8 cellular contexts compared by ENCODE assay signal in the genomic region with DNA sequence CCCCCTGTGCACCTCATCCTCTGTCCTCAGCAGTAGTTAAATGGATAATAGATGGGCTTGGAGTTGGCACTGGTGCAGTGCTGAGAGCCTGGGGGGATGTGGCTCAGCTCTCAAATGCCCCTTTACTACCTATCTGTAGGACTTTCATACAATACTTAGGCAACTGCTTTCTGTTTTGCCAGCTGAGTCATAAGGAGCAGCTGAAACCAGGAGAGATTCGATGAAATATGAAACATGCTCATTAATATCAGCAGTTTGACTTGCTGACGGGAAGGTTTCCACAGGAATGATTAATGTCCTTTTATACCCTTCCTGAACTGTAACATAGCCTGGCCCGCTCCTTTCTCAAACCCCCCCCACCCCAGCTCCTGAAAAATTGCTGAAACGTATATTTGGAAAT.
DNase-seq lines count a peak whose midpoint lies in the region; ATAC-seq, FAIRE-seq and TF ChIP-seq lines count a peak whose summit lies in the region.

No MANE protein-coding gene starts in this region.

- TF ChIP-seq CTCF in omental fat pad (IDR thresholded peaks at IDR 0.05), result no peak
- no peak for TF ChIP-seq CTCF in lower leg skin (IDR thresholded peaks at IDR 0.05)

- no peak for TF ChIP-seq POLR2A in lower leg skin (IDR thresholded peaks at IDR 0.05)

- peak; percentile 56 for FAIRE-seq in GM19239 (lab: Jason Lieb, UNC)

- no peaks in the 10 kb centered on the region for H3K36me3 ChIP-seq in SJCRH30

- H3K27me3 ChIP-seq in SJCRH30, result no peaks in the 10 kb centered on the region

- H3K27ac ChIP-seq in SJCRH30, result no peak overlapping the region

- intact Hi-C loops in lower leg skin (cut with DNase I; ENCODE audit: low total_unique reads), result no loop called here

- WGBS in lower leg skin, 2 donors, result 28 to 45% methylated on average over 4 of the region's 4 CpGs

- H3K4me1 ChIP-seq in SJCRH30, result peaks cover 11% of the 10 kb centered on the region

- ATAC-seq in HG03039 (IDR thresholded peaks at IDR 0.05; ENCODE audit: unreplicated experiment) (peak; percentile 74), omental fat pad (ENCODE audit: low FRiP score) (peak; percentile 81)

- H3K4me3 ChIP-seq in SJCRH30 (no peak overlapping the region), lower leg skin (ENCODE audit: low read depth, poor library complexity, severe bottlenecking) (no peak overlapping the region)

- H3K9me3 ChIP-seq in SJCRH30 (replicated peaks), result no peaks in the 10 kb centered on the region

- DNase-seq in GM19239 (ENCODE audit: insufficient read length, low spot score), result no peak
- DNase-seq in SJCRH30, result peak; percentile 14 to 60
- no peak for DNase-seq in omental fat pad (ENCODE audit: low spot score)
- DNase-seq in activated CD4-positive, alpha-beta T cell treated with anti-CD3 and anti-CD28 coated beads for 4 hours, result no peak
- no peak for DNase-seq in lower leg skin (ENCODE audit: low spot score in 2 of 2)
- DNase-seq in NK-92 (lab: John Stamatoyannopoulos, UW; ENCODE audit: unreplicated experiment), result no peak
- no peak for DNase-seq in AG20443 (ENCODE audit: low spot score)

Comparison
In these comparisons a context has a peak if more than half of its experiments do, and no peak if none do; other contexts are left out.
1. DNase-seq: peak in SJCRH30 (2 of 2); none in GM19239 (single experiment), omental fat pad (single experiment), activated CD4-positive, alpha-beta T cell treated with anti-CD3 and anti-CD28 coated beads for 4 hours (0 of 2), lower leg skin (0 of 2), NK-92 (single experiment) and AG20443 (single experiment).